Comparison of ENCODE assay signal across 9 cellular contexts in the genomic region with DNA sequence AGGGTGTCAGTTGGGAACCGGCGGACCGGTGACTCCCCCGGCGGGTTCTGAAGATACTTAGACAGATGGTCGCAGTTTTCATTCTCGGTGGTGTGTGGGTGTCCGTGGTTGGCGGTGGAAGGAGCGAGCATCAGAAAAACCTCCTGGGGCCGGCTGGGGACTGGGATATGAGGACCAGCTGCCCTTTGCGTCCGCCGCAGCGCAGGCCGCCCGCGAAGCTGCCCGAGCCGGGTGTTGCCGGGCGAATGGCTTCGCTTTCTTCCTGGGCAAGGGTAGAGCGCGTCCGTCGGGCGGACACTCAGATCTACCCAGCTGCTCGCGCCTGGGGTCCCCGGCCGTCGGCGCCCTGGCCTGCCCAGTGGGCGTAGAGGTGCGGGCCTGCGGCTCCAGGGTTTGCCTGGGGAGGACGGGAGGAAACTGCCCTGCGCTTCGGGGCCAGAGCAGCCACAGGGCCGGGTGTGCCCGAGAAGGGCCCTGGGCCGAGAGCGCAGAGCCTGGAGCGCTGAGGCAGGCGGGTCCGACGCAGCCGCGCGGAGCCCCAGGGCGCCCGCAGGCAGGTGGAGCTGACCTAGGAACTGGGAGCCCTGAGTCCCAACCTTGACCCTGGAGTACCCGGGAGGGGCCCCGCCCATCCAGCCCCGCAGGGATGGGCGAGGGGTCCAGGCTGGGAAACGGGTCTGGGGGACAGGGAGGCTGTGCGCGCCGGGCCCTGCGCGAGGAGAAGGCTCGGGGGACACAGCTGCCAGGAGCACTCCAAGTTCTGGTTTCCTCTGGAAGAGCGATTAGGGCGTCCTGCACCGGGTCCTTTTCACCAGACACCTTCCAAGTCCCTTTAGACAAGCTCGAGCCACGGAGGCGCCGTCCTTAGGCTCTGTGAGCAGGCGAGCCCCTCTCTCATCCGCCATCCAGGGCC. TPM values are rescaled to one million over a fixed set of nuclear protein-coding genes. Genes with fewer than 3 reads are reported as not detected.
DNase-seq lines count a peak whose midpoint lies in the region; ATAC-seq, FAIRE-seq and TF ChIP-seq lines count a peak whose summit lies in the region.
"Had no signal": no experiment of that assay in that cellular context is flagged by ENCODE, and none has a peak within 500 bp of the region (broad histone marks: within the 10 kb centered on the region; RNA-seq: fewer than 3 reads in every experiment).

No MANE protein-coding gene starts in this region.

- H3K27me3 ChIP-seq in duodenal mucosa (ENCODE audit: control insufficient read depth in 1 of 2, insufficient read depth in 2 of 2, low read length in 2 of 2) (peaks cover 31 to 52% of the 10 kb centered on the region in 2 donors), lung (ENCODE audit: control insufficient read depth, insufficient read depth) (peaks cover 16% of the 10 kb centered on the region), testis (no peaks in the 10 kb centered on the region)

- DNase-seq in LHCN-M2 (ENCODE audit: low read depth), result peak; percentile 28
- no peak for DNase-seq in lung (ENCODE audit: low spot score)
- no peak for DNase-seq in testis
- no peak for DNase-seq in H54 (ENCODE audit: insufficient read length, low spot score)
- no peak for DNase-seq in NCI-H2227 (lab: John Stamatoyannopoulos, UW; ENCODE audit: unreplicated experiment)
- no peak for DNase-seq in AG08396 (ENCODE audit: low spot score)
- DNase-seq in NCI-H2107 treated with DMSO at 0.1 percent for 48 hours (lab: John Stamatoyannopoulos, UW; ENCODE audit: unreplicated experiment), result no peak

- H3K36me3 ChIP-seq in duodenal mucosa (ENCODE audit: control insufficient read depth in 1 of 2, insufficient read depth in 2 of 2, low read length in 2 of 2) (no peaks in the 10 kb centered on the region), lung (ENCODE audit: control insufficient read depth in 2 of 2, insufficient read depth in 2 of 2, low read length in 2 of 2) (no peaks in the 10 kb centered on the region), testis (ENCODE audit: low read depth, missing control alignments) (no peaks in the 10 kb centered on the region)

- H3K4me3 ChIP-seq in duodenal mucosa (ENCODE audit: low read depth in 1 of 2, low read length in 2 of 2) (peak overlapping the region; percentile 21 to 55), lung (peak overlapping the region; percentile 68), testis (peak overlapping the region; percentile 60 to 81)

- H3K9me3 ChIP-seq in duodenal mucosa (ENCODE audit: control insufficient read depth in 1 of 2, low read length in 2 of 2) (no peaks in the 10 kb centered on the region), lung (ENCODE audit: control insufficient read depth in 2 of 2, insufficient read depth in 1 of 2, low read length in 1 of 2) (peaks cover 0 to 2% of the 10 kb centered on the region in 2 donors), testis (no peaks in the 10 kb centered on the region)

- no peak overlapping the region for H3K27ac ChIP-seq in duodenal mucosa (ENCODE audit: low read depth, low read length)
- H3K27ac ChIP-seq in lung (ENCODE audit: low read depth in 1 of 2, low read length in 1 of 2), result peak overlapping the region in 1 of 2 donors; percentile 52
- H3K27ac ChIP-seq in testis, result peak overlapping the region; percentile 44 to 50

- no peak for TF ChIP-seq CTCF in lung (IDR thresholded peaks at IDR 0.05; ENCODE audit: control extremely low read depth, extremely low read depth)
- TF ChIP-seq CTCF in testis (IDR thresholded peaks at IDR 0.05), result no peak

- no peaks in the 10 kb centered on the region for H3K4me1 ChIP-seq in duodenal mucosa (ENCODE audit: control insufficient read depth in 1 of 2, insufficient read depth in 2 of 2, low read length in 2 of 2)
- H3K4me1 ChIP-seq in lung (ENCODE audit: control insufficient read depth in 2 of 2, insufficient read depth in 2 of 2, low read length in 2 of 2), result peaks cover 4 to 18% of the 10 kb centered on the region in 2 donors
- H3K4me1 ChIP-seq in testis, result no peaks in the 10 kb centered on the region

- intact Hi-C loops in testis (cut with DNase I; ENCODE audit: low total_unique reads), result loop anchor here (10.0 kb wide), 1 partner anchor 86 kb away; no protein-coding TSS in a partner anchor

- no peak for FAIRE-seq in H54 (lab: Jason Lieb, UNC)
- FAIRE-seq: urothelium cell line had no signal

- WGBS in lung, 2 donors, result 6% methylated on average over 69 to 73 of the region's 73 CpGs
- 3% methylated on average over 20 to 66 of the region's 73 CpGs for WGBS in testis, 2 donors

- no peak overlapping the region for H3K9ac ChIP-seq in duodenal mucosa (ENCODE audit: low read depth in 1 of 2, low read length in 2 of 2)

- ATAC-seq in lung (ENCODE audit: insufficient read depth, low FRiP score), result peak; percentile 16

- no peak for TF ChIP-seq POLR2A in testis (IDR thresholded peaks at IDR 0.05)
- no peak for TF ChIP-seq POLR2A in H54 (IDR thresholded peaks at IDR 0.05; ENCODE audit: low read depth, low read length)

RNA-seq across cellular contexts. Expression of a gene that starts 1.3 kb away (rescaled TPM):
- 26.2 and 28.5 TPM in 2 replicates for total RNA-seq in LHCN-M2 (2014; rRNA removed)
- 10.9 TPM for polyA plus RNA-seq in LHCN-M2 (2012)
- total RNA-seq in lung, result 10 to 100 TPM; 10.8 to 12.5 TPM
- 10 to 100 TPM; 10.1 to 14.8 TPM for polyA plus RNA-seq in lung
- 10 to 100 TPM; 10.3 to 11.3 TPM for total RNA-seq in testis
- 5.0 TPM for polyA plus RNA-seq in testis (ENCODE audit: insufficient read depth, low read depth, low replicate concordance)
